In genomic region chr5:124546643-124547042, GRCh38 we compare ENCODE assay signal across 1 cellular context.
TF ChIP-seq lines count a peak whose summit lies in the region.

No MANE protein-coding gene starts in this region.

TF ChIP-seq in HCT116, 20 proteins besides CTCF, POLR2A, EP300 and RAD21 (continued from another document):
- peak; percentile 72 for TF ChIP-seq REST (IDR thresholded peaks at IDR 0.05; ENCODE audit: low read depth)
- no peak for TF ChIP-seq SRF (IDR thresholded peaks at IDR 0.05; ENCODE audit: low read depth)
- TF ChIP-seq CBX3 (IDR thresholded peaks at IDR 0.05; ENCODE audit: low read depth): no peak
- no peak for TF ChIP-seq EZH2phosphoT487 (IDR thresholded peaks at IDR 0.05; ENCODE audit: borderline replicate concordance)
